ENCODE assay signal across 14 cellular contexts in genomic region chr1:101242331-101243050, GRCh38. TPM values are rescaled to one million over a fixed set of nuclear protein-coding genes. Genes with fewer than 3 reads are reported as not detected.
A peak's percentile ranks its signal among the peaks of the same experiment; 100 is the strongest.
DNase-seq lines count a peak whose midpoint lies in the region; ATAC-seq and TF ChIP-seq lines count a peak whose summit lies in the region.
"Had no signal": no experiment of that assay in that cellular context is flagged by ENCODE, and none has a peak within 500 bp of the region (broad histone marks: within the 10 kb centered on the region; RNA-seq: fewer than 3 reads in every experiment).

No MANE protein-coding gene starts in this region.

- DNase-seq in left ventricle myocardium inferior, result no peak
- no peak for DNase-seq in left cardiac atrium
- no peak for DNase-seq in activated naive CD8-positive, alpha-beta T cell treated with anti-CD3 and anti-CD28 coated beads for 36 hours
- peak; percentile 26 for DNase-seq in kidney tubule cell (ENCODE audit: low spot score)
- DNase-seq in upper lobe of left lung, result no peak
- no peak for DNase-seq in hepatic stellate cell (ENCODE audit: low spot score)
- DNase-seq in C1 segment of cervical spinal cord (lab: John Stamatoyannopoulos, UW), result no peak
- DNase-seq: AML-193, NCI-H1105, NCI-H510A, RPMI8226 had no signal

- H3K27ac ChIP-seq in left ventricle myocardium inferior (replicated peaks) (peak overlapping the region; percentile 98), upper lobe of left lung (peak overlapping the region; percentile 43 to 97 (median 91))
- H3K27ac ChIP-seq: neural progenitor cell, VCaP had no signal

- peaks cover 60% of the 10 kb centered on the region for H3K36me3 Mint-ChIP-seq in activated naive CD8-positive, alpha-beta T cell treated with anti-CD3 and anti-CD28 coated beads for 36 hours

- no peaks in the 10 kb centered on the region for H3K27me3 ChIP-seq in left ventricle myocardium inferior (ENCODE audit: low read depth)
- no peaks in the 10 kb centered on the region for H3K27me3 ChIP-seq in upper lobe of left lung

- TF ChIP-seq POLR2A in upper lobe of left lung (IDR thresholded peaks at IDR 0.05), result no peak

- H3K4me1 Mint-ChIP-seq in activated naive CD8-positive, alpha-beta T cell treated with anti-CD3 and anti-CD28 coated beads for 36 hours, result peaks cover 44% of the 10 kb centered on the region

- peak; percentile 64 to 97 (median 76) for TF ChIP-seq EP300 in upper lobe of left lung (IDR thresholded peaks at IDR 0.05)

- TF ChIP-seq CTCF in left ventricle myocardium inferior (IDR thresholded peaks at IDR 0.05; ENCODE audit: borderline replicate concordance) (no peak), upper lobe of left lung (IDR thresholded peaks at IDR 0.05) (no peak)

- H3K9me3 ChIP-seq in left ventricle myocardium inferior (replicated peaks) (no peaks in the 10 kb centered on the region), upper lobe of left lung (no peaks in the 10 kb centered on the region)

- H3K36me3 ChIP-seq in left ventricle myocardium inferior (peaks cover 11% of the 10 kb centered on the region), upper lobe of left lung (peaks cover 0 to 32% (median 3%) of the 10 kb centered on the region in 4 donors)
- H3K36me3 ChIP-seq: neural progenitor cell had no signal

- 63 to 77% methylated on average over 2 of the region's 2 CpGs for WGBS in upper lobe of left lung, 2 donors

- peaks cover 8% of the 10 kb centered on the region for H3K9me3 Mint-ChIP-seq in activated naive CD8-positive, alpha-beta T cell treated with anti-CD3 and anti-CD28 coated beads for 36 hours
- H3K9me3 Mint-ChIP-seq: neural progenitor cell had no signal

- peak overlapping the region; percentile 23 for H3K4me3 Mint-ChIP-seq in activated naive CD8-positive, alpha-beta T cell treated with anti-CD3 and anti-CD28 coated beads for 36 hours
- H3K4me3 Mint-ChIP-seq: neural progenitor cell had no signal

- peaks cover 68% of the 10 kb centered on the region for H3K4me1 ChIP-seq in left ventricle myocardium inferior
- H3K4me1 ChIP-seq in upper lobe of left lung, result peaks cover 13 to 29% (median 19%) of the 10 kb centered on the region in 4 donors

- peak overlapping the region; percentile 83 for H3K4me3 ChIP-seq in left ventricle myocardium inferior
- H3K4me3 ChIP-seq in upper lobe of left lung, result peak overlapping the region in 1 of 4 donors; percentile 78
- H3K4me3 ChIP-seq: neural progenitor cell had no signal

- no peaks in the 10 kb centered on the region for H3K27me3 Mint-ChIP-seq in activated naive CD8-positive, alpha-beta T cell treated with anti-CD3 and anti-CD28 coated beads for 36 hours

- H3K27ac Mint-ChIP-seq in activated naive CD8-positive, alpha-beta T cell treated with anti-CD3 and anti-CD28 coated beads for 36 hours, result peak overlapping the region; percentile 38
- H3K27ac Mint-ChIP-seq: neural progenitor cell had no signal

- ATAC-seq in left cardiac atrium, result no peak
- ATAC-seq in upper lobe of left lung (ENCODE audit: low FRiP score in 2 of 2), result no peak
- ATAC-seq in GM21447 (IDR thresholded peaks at IDR 0.05; ENCODE audit: unreplicated experiment), result no peak

- intact Hi-C loops in left ventricle myocardium inferior (cut with micrococcal nuclease), result no loop called here
- intact Hi-C loops in left cardiac atrium (cut with DNase I), result loop anchor here in 1 of 2 donors (5.0 kb wide), 1 partner anchor 45 kb away; no protein-coding TSS in a partner anchor

RNA-seq across cellular contexts. Expression of gene S1PR1, which starts 5.7 kb away (rescaled TPM):
- 54.9 TPM for total RNA-seq in left ventricle myocardium inferior
- total RNA-seq in left cardiac atrium, result 10 to 100 TPM; 69.3 to 85.3 TPM
- total RNA-seq in activated naive CD8-positive, alpha-beta T cell treated with anti-CD3 and anti-CD28 coated beads for 36 hours, result 10 to 100 TPM; 72.6 to 75.9 TPM
- total RNA-seq in upper lobe of left lung, result 100 to 1,000 TPM in 1 of 6 donors, 10 to 100 TPM in 5; 18.9 to 130 (median 76.5) TPM
